9 cellular contexts compared by ENCODE assay signal in the genomic region with DNA sequence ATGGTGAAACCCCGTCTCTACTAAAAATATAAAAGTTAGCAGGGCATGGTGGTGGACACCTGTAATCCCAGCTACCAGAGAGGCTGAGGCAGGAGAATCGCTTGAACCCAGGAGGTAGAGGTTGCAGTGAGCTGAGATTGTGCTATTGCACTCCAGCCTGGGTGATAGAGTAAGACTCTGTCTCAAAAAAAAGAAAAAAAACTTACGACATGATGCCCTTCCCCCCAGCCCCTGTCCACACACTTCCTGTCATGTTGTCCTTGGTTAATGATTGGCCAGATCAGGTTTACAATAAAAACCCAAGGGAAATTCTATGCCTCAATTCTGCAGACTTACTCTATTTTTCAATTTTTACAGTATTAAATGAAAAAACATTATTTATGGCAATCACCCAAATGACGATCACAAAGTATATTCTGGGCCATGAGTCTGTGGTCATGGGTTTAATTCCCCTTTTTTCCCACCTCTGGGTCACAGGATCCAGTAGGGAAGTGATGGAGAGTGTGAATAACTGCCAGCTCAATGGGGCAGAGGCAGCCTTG.
DNase-seq lines count a peak whose midpoint lies in the region; ATAC-seq, FAIRE-seq and TF ChIP-seq lines count a peak whose summit lies in the region.
"Had no signal": no experiment of that assay in that cellular context is flagged by ENCODE, and none has a peak within 500 bp of the region (broad histone marks: within the 10 kb centered on the region; RNA-seq: fewer than 3 reads in every experiment).

No MANE protein-coding gene starts in this region.

- no peak for TF ChIP-seq EP300 in GM12878 (IDR thresholded peaks at IDR 0.05; ENCODE audit: borderline replicate concordance in 1 of 2, control insufficient read depth in 1 of 2, low read depth in 2 of 2, low read length in 2 of 2)

- no peak overlapping the region for H3K27ac ChIP-seq in GM12878 (ENCODE audit: control insufficient read depth, insufficient read depth)
- H3K27ac ChIP-seq in trophoblast cell (ENCODE audit: low read depth, low read length) = no peak overlapping the region

- no peak overlapping the region for H2BK120ac ChIP-seq in trophoblast cell (ENCODE audit: insufficient read depth, low read length, poor library complexity)

- no peak overlapping the region for H2AFZ ChIP-seq in GM12878 (ENCODE audit: control insufficient read depth, low read depth, low read length)
- H2AFZ ChIP-seq in trophoblast cell (ENCODE audit: insufficient read depth, low read length, poor library complexity) = no peak overlapping the region

- SMC1A ChIA-PET in GM12878 (lab: Charles Lee; ENCODE audit: uncharacterized antibody, unreplicated experiment) = interaction anchor here (0.7 to 1.9 kb wide), 8 partner anchors 10 to 253 kb away, joined by 3 to 6 read pairs (median 4); no protein-coding TSS in a partner anchor

- H4K91ac ChIP-seq in trophoblast cell (ENCODE audit: low read depth, low read length) = no peak overlapping the region

- no peak overlapping the region for H3K9ac ChIP-seq in GM12878 (ENCODE audit: control insufficient read depth, insufficient read depth, low read length)
- H3K9ac ChIP-seq in trophoblast cell (ENCODE audit: low read length) = no peak overlapping the region

- no peak overlapping the region for H4K12ac ChIP-seq in trophoblast cell (ENCODE audit: low read depth, low read length)

- peaks cover 2% of the 10 kb centered on the region; the same call in 1 of the 2 replicates for H4K20me1 ChIP-seq in GM12878 (ENCODE audit: control insufficient read depth, insufficient read depth)

- CTCF ChIA-PET in GM12878 (lab: Yijun Ruan, JAX) = interaction anchor here (0.9 to 2.9 kb wide), 3 partner anchors 16 to 253 kb away, joined by 3 to 12 read pairs (median 4); no protein-coding TSS in a partner anchor

- no peak overlapping the region for H2AK5ac ChIP-seq in trophoblast cell (ENCODE audit: low read length)

- TF ChIP-seq RAD21 in GM12878 (IDR thresholded peaks at IDR 0.05; ENCODE audit: insufficient read depth, low read depth, low read length) = no peak

- no peak overlapping the region for H3K18ac ChIP-seq in trophoblast cell (ENCODE audit: low read length)

- RAD21 ChIA-PET in GM12878 (lab: Charles Lee; ENCODE audit: unreplicated experiment) = interaction anchor here (1.2 to 1.7 kb wide), 2 partner anchors 17 to 114 kb away, joined by 3 to 4 read pairs; no protein-coding TSS in a partner anchor

- H3K79me1 ChIP-seq in trophoblast cell (ENCODE audit: low read length) = peaks cover 8% of the 10 kb centered on the region

- H2BK12ac ChIP-seq in trophoblast cell (ENCODE audit: low read length) = no peak overlapping the region

- intact Hi-C loops in GM12878 (cut with micrococcal nuclease; ENCODE audit: unreplicated experiment) = no loop called here

- no peak overlapping the region for H2BK5ac ChIP-seq in trophoblast cell (ENCODE audit: low read depth, low read length, poor library complexity)

- H3K4me3 ChIP-seq in GM12878 = no peak overlapping the region
- no peak overlapping the region for H3K4me3 ChIP-seq in trophoblast cell (ENCODE audit: low read depth, low read length)

- H3K27me3 ChIP-seq in GM12878 (replicated peaks in 1 of 2; ENCODE audit: control insufficient read depth in 2 of 2, insufficient read depth in 2 of 2, low read length in 1 of 2) (no peaks in the 10 kb centered on the region; a peak in 1 of 4 replicates), trophoblast cell (ENCODE audit: insufficient read depth, low read length) (no peaks in the 10 kb centered on the region)

- no peak overlapping the region for H3K23ac ChIP-seq in trophoblast cell (ENCODE audit: low read length)

- 45% methylated on average over 4 of the region's 4 CpGs for WGBS in GM12878 (ENCODE audit: insufficient coverage, insufficient replicate concordance, low lambda C conversion rate, missing lambda C conversion rate)
- no CpG with 5 or more reads among the region's 4 CpGs for WGBS in trophoblast cell (ENCODE audit: extremely low coverage, insufficient coverage, insufficient read length)

- no peaks in the 10 kb centered on the region for H3K36me3 ChIP-seq in GM12878 (ENCODE audit: control insufficient read depth in 2 of 2, insufficient read depth in 2 of 2, low read length in 1 of 2)
- peaks cover 19 to 28% of the 10 kb centered on the region in 2 experiments for H3K36me3 ChIP-seq in trophoblast cell (ENCODE audit: control insufficient read depth in 1 of 2, insufficient read depth in 2 of 2, low read length in 2 of 2)

- H3K4me1 ChIP-seq in GM12878 (ENCODE audit: control insufficient read depth, insufficient read depth, low read length) = peaks cover 4% of the 10 kb centered on the region
- peaks cover 16 to 28% of the 10 kb centered on the region in 2 experiments for H3K4me1 ChIP-seq in trophoblast cell (ENCODE audit: control insufficient read depth in 1 of 2, insufficient read depth in 2 of 2, low read length in 2 of 2)

- H3K4ac ChIP-seq in trophoblast cell (ENCODE audit: low read depth, low read length) = no peak overlapping the region

- H3K4me2 ChIP-seq in GM12878 (ENCODE audit: control insufficient read depth, insufficient read depth) (0 out of 2 replicates have a peak overlapping the region, but pooled peaks have one; percentile 22), trophoblast cell (ENCODE audit: low read length) (no peak overlapping the region)

- BruUV-seq in GM12878 (replicated peaks; lab: Mats Ljungman, UMichigan) = no TSS peak

- TF ChIP-seq POLR2A in GM12878 (IDR thresholded peaks at IDR 0.05; ENCODE audit: low read depth, low read length) (no peak), GM12891 (IDR thresholded peaks at IDR 0.05; ENCODE audit: low read depth, low read length) (no peak)

- no peaks in the 10 kb centered on the region for H3K9me3 ChIP-seq in GM12878 (replicated peaks; ENCODE audit: control insufficient read depth, insufficient read depth, low read length)
- no peaks in the 10 kb centered on the region for H3K9me3 ChIP-seq in trophoblast cell (ENCODE audit: insufficient read depth, low read depth, low read length)

- no peak for FAIRE-seq in GM12878 (lab: Jason Lieb, UNC)
- FAIRE-seq in GM12891 (lab: Jason Lieb, UNC) = no peak
- FAIRE-seq: endometrium had no signal

- H3K79me2 ChIP-seq in GM12878 (ENCODE audit: control insufficient read depth, insufficient read depth, low read length) (no peaks in the 10 kb centered on the region), trophoblast cell (ENCODE audit: control insufficient read depth, insufficient read depth, low read length, poor library complexity) (peaks cover 4% of the 10 kb centered on the region)

- in situ Hi-C loops in GM12878 (cut with MboI) = no loop called here

- H3K14ac ChIP-seq in trophoblast cell (ENCODE audit: low read length) = no peak overlapping the region

- H4K8ac ChIP-seq in trophoblast cell (ENCODE audit: low read depth, low read length) = no peak overlapping the region

- ATAC-seq in GM18909 (IDR thresholded peaks at IDR 0.05; ENCODE audit: poor library complexity, unreplicated experiment) (peak; percentile 41), HG02981 (IDR thresholded peaks at IDR 0.05; ENCODE audit: unreplicated experiment) (peak; percentile 28), GM12878 (peak; percentile 66)

- no peak for TF ChIP-seq CTCF in GM12878 (IDR thresholded peaks at IDR 0.05 in 2 of 3, conservative IDR thresholded peaks at IDR 0.05 in 1 of 3; ENCODE audit: control insufficient read depth in 2 of 3, extremely low read depth in 1 of 3, insufficient read depth in 1 of 3, low read depth in 3 of 3, low read length in 3 of 3)

- DNase-seq in GM12878 (ENCODE audit: low read depth, low spot score) (no peak), renal cortical epithelial cell (ENCODE audit: low read depth) (peak; percentile 82), HK-2 (ENCODE audit: unreplicated experiment) (no peak), GM12891 (ENCODE audit: insufficient read length, low spot score) (no peak), trophoblast cell (no peak)
- no peak for DNase-seq in effector CD8-positive, alpha-beta T cell (lab: John Stamatoyannopoulos, UW)

- POLR2A ChIA-PET in GM12878 (lab: Charles Lee) = interaction anchor here (0.9 kb wide), 1 partner anchor 12 kb away, joined by 3 read pairs; no protein-coding TSS in a partner anchor

TF ChIP-seq in GM12878, 131 proteins besides CTCF, POLR2A, EP300 and RAD21 (continues in another document):
- TF ChIP-seq IKZF2 (IDR thresholded peaks at IDR 0.05) = peak in 1 of 2 experiments; percentile 49; a peak in 1 of 4 replicates

TF ChIP-seq in GM12891, 5 proteins besides CTCF, POLR2A, EP300 and RAD21:
- TF ChIP-seq TAF1 (IDR thresholded peaks at IDR 0.05; ENCODE audit: low read depth, low read length) (no peak), SPI1 (IDR thresholded peaks at IDR 0.05; ENCODE audit: low read depth, low read length) (no peak), POLR2AphosphoS5 (IDR thresholded peaks at IDR 0.05; ENCODE audit: low read depth, low read length) (no peak), PAX5 (IDR thresholded peaks at IDR 0.05; ENCODE audit: insufficient read depth, low read length, severe bottlenecking) (no peak), POU2F2 (IDR thresholded peaks at IDR 0.05; ENCODE audit: low read depth, low read length) (no peak)
